13 cellular contexts compared by ENCODE assay signal in the genomic region with DNA sequence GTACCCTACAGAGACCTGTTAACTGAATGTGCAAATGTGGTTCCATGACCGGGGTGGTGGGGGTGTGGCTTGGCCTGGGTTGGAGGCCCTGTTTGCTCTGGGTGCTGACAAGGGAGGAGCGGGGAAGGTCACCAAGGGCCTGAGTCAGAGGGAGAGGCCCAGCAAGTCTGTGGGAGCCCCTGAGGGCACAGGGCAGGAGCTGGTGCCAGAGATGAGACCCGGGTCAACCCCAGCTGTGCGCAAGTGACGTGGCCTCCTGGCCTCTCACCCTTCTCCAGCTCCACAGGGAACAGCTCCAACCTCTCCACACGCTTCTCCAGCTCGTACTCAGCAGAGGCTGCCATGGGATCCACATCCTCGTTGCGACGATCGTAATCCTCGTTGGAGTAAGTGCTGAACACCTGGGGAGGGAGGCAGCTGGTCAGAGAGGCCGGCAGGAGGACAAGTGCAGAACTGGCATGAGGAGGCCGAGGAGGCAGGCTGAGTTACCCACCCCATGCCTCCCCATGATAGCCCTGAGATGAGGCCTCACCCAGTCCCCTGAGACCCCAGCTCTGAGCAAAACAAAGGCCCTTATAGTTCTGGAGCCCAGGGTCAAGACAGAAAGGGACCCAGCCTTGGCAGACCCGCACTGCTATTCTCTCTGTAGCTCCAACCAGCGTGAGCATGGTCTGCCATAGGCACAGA. TPM values are rescaled to one million over a fixed set of nuclear protein-coding genes. Genes with fewer than 3 reads are reported as not detected.
DNase-seq lines count a peak whose midpoint lies in the region; ATAC-seq and TF ChIP-seq lines count a peak whose summit lies in the region.
"Had no signal": no experiment of that assay in that cellular context is flagged by ENCODE, and none has a peak within 500 bp of the region (broad histone marks: within the 10 kb centered on the region; RNA-seq: fewer than 3 reads in every experiment).

No MANE protein-coding gene starts in this region.

- no peaks in the 10 kb centered on the region for H3K27me3 ChIP-seq in CD4-positive, CD25-positive, alpha-beta regulatory T cell (ENCODE audit: control insufficient read depth, insufficient read depth, low read length)
- H3K27me3 ChIP-seq in neutrophil = no peaks in the 10 kb centered on the region
- H3K27me3 ChIP-seq: ovary had no signal

- H3K36me3 ChIP-seq in CD4-positive, CD25-positive, alpha-beta regulatory T cell (ENCODE audit: control insufficient read depth, insufficient read depth, low read length) = peaks cover 45% of the 10 kb centered on the region
- peaks cover 66% of the 10 kb centered on the region for H3K36me3 ChIP-seq in neutrophil
- H3K36me3 ChIP-seq: ovary had no signal

- H3K9me3 Mint-ChIP-seq in CD4-positive, CD25-positive, alpha-beta regulatory T cell = peaks cover 0 to 2% (median 0%) of the 10 kb centered on the region in 7 donors
- H3K9me3 Mint-ChIP-seq in endothelial cell (ENCODE audit: unreplicated experiment) = no peaks in the 10 kb centered on the region
- H3K9me3 Mint-ChIP-seq in mesothelial cell of epicardium = no peaks in the 10 kb centered on the region

- peak overlapping the region in 1 of 3 donors; percentile 84 for H3K27ac Mint-ChIP-seq in CD4-positive, CD25-positive, alpha-beta regulatory T cell
- H3K27ac Mint-ChIP-seq in endothelial cell (ENCODE audit: unreplicated experiment) (no peak overlapping the region), mesothelial cell of epicardium (no peak overlapping the region)

- no peak overlapping the region for H3K27ac ChIP-seq in CD4-positive, CD25-positive, alpha-beta regulatory T cell (ENCODE audit: insufficient read depth, low read length, poor library complexity, severe bottlenecking)
- H3K27ac ChIP-seq in neutrophil = peak overlapping the region; percentile 99
- H3K27ac ChIP-seq: GM23248 had no signal

- DNase-seq in CD4-positive, CD25-positive, alpha-beta regulatory T cell = no peak
- DNase-seq in RPMI7951 (ENCODE audit: low read depth) (peak; percentile 93), endothelial cell (ENCODE audit: low spot score) (no peak), mesothelial cell of epicardium (ENCODE audit: low spot score in 2 of 2, unreplicated experiment in 2 of 2) (no peak), NCI-H1417 (lab: John Stamatoyannopoulos, UW) (no peak)
- DNase-seq: central memory CD4-positive, alpha-beta T cell; COR-L47; GM23248; NCI-H1436 had no signal

- H3K4me1 ChIP-seq in CD4-positive, CD25-positive, alpha-beta regulatory T cell (ENCODE audit: control insufficient read depth, insufficient read depth, low read length, poor library complexity, severe bottlenecking) = peaks cover 81% of the 10 kb centered on the region
- H3K4me1 ChIP-seq in neutrophil (ENCODE audit: control insufficient read depth in 1 of 2, insufficient read depth in 1 of 2, low read depth in 1 of 2, low read length in 1 of 2) = peaks cover 57 to 61% of the 10 kb centered on the region in 2 experiments

- TF ChIP-seq CTCF in endothelial cell (IDR thresholded peaks at IDR 0.05; ENCODE audit: unreplicated experiment) = no peak
- TF ChIP-seq CTCF in neutrophil (IDR thresholded peaks at IDR 0.05) = no peak
- no peak for TF ChIP-seq CTCF in mesothelial cell of epicardium (IDR thresholded peaks at IDR 0.05; ENCODE audit: unreplicated experiment)

- H3K4me3 ChIP-seq in CD4-positive, CD25-positive, alpha-beta regulatory T cell (ENCODE audit: low read depth, low read length) = no peak overlapping the region
- no peak overlapping the region for H3K4me3 ChIP-seq in neutrophil (ENCODE audit: low read depth in 1 of 2, low read length in 1 of 2)
- H3K4me3 ChIP-seq: GM23248, ovary had no signal

- peak overlapping the region; percentile 45 to 94 (median 72) for H3K4me3 Mint-ChIP-seq in CD4-positive, CD25-positive, alpha-beta regulatory T cell
- H3K4me3 Mint-ChIP-seq in endothelial cell (ENCODE audit: unreplicated experiment) = peak overlapping the region; percentile 84
- H3K4me3 Mint-ChIP-seq in mesothelial cell of epicardium = no peak overlapping the region

- H3K36me3 Mint-ChIP-seq in CD4-positive, CD25-positive, alpha-beta regulatory T cell = peaks cover 38% of the 10 kb centered on the region
- peaks cover 45% of the 10 kb centered on the region for H3K36me3 Mint-ChIP-seq in endothelial cell (ENCODE audit: low read depth, unreplicated experiment)
- peaks cover 36% of the 10 kb centered on the region for H3K36me3 Mint-ChIP-seq in mesothelial cell of epicardium

- no peaks in the 10 kb centered on the region for H3K27me3 Mint-ChIP-seq in CD4-positive, CD25-positive, alpha-beta regulatory T cell
- H3K27me3 Mint-ChIP-seq in endothelial cell (ENCODE audit: unreplicated experiment) = peaks cover 26% of the 10 kb centered on the region
- H3K27me3 Mint-ChIP-seq in mesothelial cell of epicardium (ENCODE audit: low read depth) = no peaks in the 10 kb centered on the region

- ATAC-seq in CD4-positive, CD25-positive, alpha-beta regulatory T cell (ENCODE audit: low read depth in 2 of 2) = no peak
- ATAC-seq in HG03439 (IDR thresholded peaks at IDR 0.05; ENCODE audit: unreplicated experiment) = no peak
- no peak for ATAC-seq in GM18519 (IDR thresholded peaks at IDR 0.05; ENCODE audit: low FRiP score, unreplicated experiment)

- H3K4me1 Mint-ChIP-seq in CD4-positive, CD25-positive, alpha-beta regulatory T cell = peaks cover 2 to 87% (median 43%) of the 10 kb centered on the region in 4 donors
- H3K4me1 Mint-ChIP-seq in endothelial cell (ENCODE audit: unreplicated experiment) (peaks cover 79% of the 10 kb centered on the region), mesothelial cell of epicardium (peaks cover 26% of the 10 kb centered on the region)

- H3K9me3 ChIP-seq in CD4-positive, CD25-positive, alpha-beta regulatory T cell (ENCODE audit: control insufficient read depth in 2 of 2, low read length in 2 of 2) = no peaks in the 10 kb centered on the region
- no peaks in the 10 kb centered on the region for H3K9me3 ChIP-seq in neutrophil
- H3K9me3 ChIP-seq: ovary had no signal

RNA-seq across cellular contexts. Expression of gene PPP1R9B, which starts 5.5 kb away (rescaled TPM):
- total RNA-seq in CD4-positive, CD25-positive, alpha-beta regulatory T cell = 85.4 TPM
- polyA plus RNA-seq in CD4-positive, CD25-positive, alpha-beta regulatory T cell = under 1 TPM; 0.41 to 0.55 (median 0.44) TPM
- 9.5 and 12.8 TPM in 2 replicates for total RNA-seq in RPMI7951 (2014; rRNA removed; shearing (Covaris generic))
- total RNA-seq in endothelial cell (ENCODE audit: unreplicated experiment) (101 TPM), mesothelial cell of epicardium (56.4 to 58.6 TPM (median 56.6 TPM) in 3 replicates)

RNA-seq across cellular contexts. Expression of gene SAMD14, which starts 15.0 kb away (rescaled TPM):
- 0.96 TPM for total RNA-seq in CD4-positive, CD25-positive, alpha-beta regulatory T cell
- polyA plus RNA-seq in CD4-positive, CD25-positive, alpha-beta regulatory T cell = under 1 TPM in 1 of 4 donors, not detected in 3; 0.09 TPM
- 0.10 and 0.24 TPM in 2 replicates for total RNA-seq in RPMI7951 (2014; rRNA removed; shearing (Covaris generic))
- total RNA-seq in endothelial cell (ENCODE audit: unreplicated experiment) (82.0 TPM), mesothelial cell of epicardium (17.3 to 20.0 TPM (median 19.4 TPM) in 3 replicates)

RNA-seq across cellular contexts. Expression of gene SGCA, which starts 20.8 kb away (rescaled TPM):
- not detected for total RNA-seq in CD4-positive, CD25-positive, alpha-beta regulatory T cell
- polyA plus RNA-seq in CD4-positive, CD25-positive, alpha-beta regulatory T cell = not detected
- total RNA-seq in RPMI7951 (2014; rRNA removed; shearing (Covaris generic)) = not detected in 2 replicates
- total RNA-seq in endothelial cell (ENCODE audit: unreplicated experiment) (not detected), mesothelial cell of epicardium (not detected in 3 replicates)
- total RNA-seq: GM23248 had no signal

RNA-seq across cellular contexts. Expression of gene PDK2, which starts 49.8 kb away (rescaled TPM):
- total RNA-seq in CD4-positive, CD25-positive, alpha-beta regulatory T cell = 25.2 TPM
- polyA plus RNA-seq in CD4-positive, CD25-positive, alpha-beta regulatory T cell = 10 to 100 TPM; 42.1 to 65.2 (median 54.0) TPM
- total RNA-seq in RPMI7951 (2014; rRNA removed; shearing (Covaris generic)) = 13.9 and 19.2 TPM in 2 replicates
- 37.1 TPM for total RNA-seq in endothelial cell (ENCODE audit: unreplicated experiment)
- 44.6 to 46.0 TPM (median 45.4 TPM) in 3 replicates for total RNA-seq in mesothelial cell of epicardium

RNA-seq across cellular contexts. Expression of gene COL1A1, which starts 56.4 kb away (rescaled TPM):
- total RNA-seq in CD4-positive, CD25-positive, alpha-beta regulatory T cell = 26.2 TPM
- not detected for polyA plus RNA-seq in CD4-positive, CD25-positive, alpha-beta regulatory T cell
- 239 and 259 TPM in 2 replicates for total RNA-seq in RPMI7951 (2014; rRNA removed; shearing (Covaris generic))
- total RNA-seq in endothelial cell (ENCODE audit: unreplicated experiment) = 6.8 TPM
- 3,780 to 4,004 TPM (median 3,972 TPM) in 3 replicates for total RNA-seq in mesothelial cell of epicardium
